ENCODE assay signal across 1 cellular context in genomic region chr17:50631195-50631907, GRCh38.
TF ChIP-seq lines count a peak whose summit lies in the region.

No MANE protein-coding gene starts in this region.

TF ChIP-seq in HEK293, 187 proteins besides CTCF, POLR2A, EP300 and RAD21 (continued from another document):
- TF ChIP-seq PRDM2 (tag by site-specific recombination; IDR thresholded peaks at IDR 0.05; ENCODE audit: borderline replicate concordance) (no peak), TRIM28 (IDR thresholded peaks at IDR 0.05; ENCODE audit: borderline replicate concordance, low read length) (no peak), ZNF114 (tag by site-specific recombination; IDR thresholded peaks at IDR 0.05) (no peak), ZNF214 (tag by site-specific recombination; IDR thresholded peaks at IDR 0.05; ENCODE audit: borderline replicate concordance) (no peak), ZBTB20 (tag by site-specific recombination; IDR thresholded peaks at IDR 0.05) (no peak), ZNF426 (tag by site-specific recombination; IDR thresholded peaks at IDR 0.05) (no peak), ZNF776 (tag by site-specific recombination; IDR thresholded peaks at IDR 0.05; ENCODE audit: borderline replicate concordance) (no peak), ZNF132 (tag by site-specific recombination; IDR thresholded peaks at IDR 0.05; ENCODE audit: borderline replicate concordance) (no peak), OSR2 (tag by site-specific recombination; IDR thresholded peaks at IDR 0.05) (no peak), PRDM1 (tag by site-specific recombination; IDR thresholded peaks at IDR 0.05) (no peak), GLI4 (tag by site-specific recombination; IDR thresholded peaks at IDR 0.05) (no peak), SP2 (tag by site-specific recombination; IDR thresholded peaks at IDR 0.05) (no peak), REPIN1 (tag by site-specific recombination; IDR thresholded peaks at IDR 0.05; ENCODE audit: low read depth) (no peak), BCL11A (tag by site-specific recombination; IDR thresholded peaks at IDR 0.05; ENCODE audit: low read depth) (no peak), ZNF398 (tag by site-specific recombination; IDR thresholded peaks at IDR 0.05) (no peak), PBX3 (CRISPR knock-in tag; IDR thresholded peaks at IDR 0.05) (no peak)
